ENCODE assay signal across 14 cellular contexts in the genomic region with DNA sequence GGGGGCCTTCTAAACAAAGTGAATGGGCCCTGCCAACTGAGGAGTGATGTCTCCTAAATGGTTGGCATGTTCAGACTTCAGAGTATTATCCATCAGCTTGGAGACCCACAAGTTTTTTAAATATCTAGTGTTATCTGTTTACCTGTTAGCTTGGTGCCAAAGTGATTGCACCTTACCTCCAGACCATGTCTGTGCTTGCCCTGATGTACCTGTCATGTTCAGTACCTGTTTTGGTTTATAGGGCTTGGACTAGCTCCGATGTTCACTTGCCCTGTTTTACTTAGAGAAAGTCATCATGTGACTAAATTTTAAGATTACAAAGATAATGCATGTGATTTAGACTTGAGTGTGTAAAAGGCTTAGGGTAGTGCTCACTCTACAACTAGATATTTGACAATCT.
"Had no signal": no experiment of that assay in that cellular context is flagged by ENCODE, and none has a peak within 500 bp of the region (broad histone marks: within the 10 kb centered on the region; RNA-seq: fewer than 3 reads in every experiment).

No MANE protein-coding gene starts in this region.

- H3K27ac Mint-ChIP-seq: naive thymus-derived CD4-positive, alpha-beta T cell had no signal

- DNase-seq: effector memory CD4-positive, alpha-beta T cell; gastrocnemius medialis; glutamatergic neuron; left colon; naive thymus-derived CD4-positive, alpha-beta T cell; nephron progenitor cell; right cardiac atrium; small intestine; stimulated activated CD4-positive, alpha-beta T cell treated with anti-CD3 and anti-CD28 coated beads, Interleukin-12 subunit alpha, Interleukin-12 subunit beta, amount 100 ng/mL, for 4 hours; stimulated activated naive CD4-positive, alpha-beta T cell; trophoblast cell had no signal

- FAIRE-seq: endometrium, small intestine had no signal

- H3K9me3 Mint-ChIP-seq: naive thymus-derived CD4-positive, alpha-beta T cell; nephron progenitor cell had no signal

- ATAC-seq: gastrocnemius medialis; left colon; naive thymus-derived CD4-positive, alpha-beta T cell; right cardiac atrium had no signal

- H3K9me3 ChIP-seq: esophagus muscularis mucosa, gastrocnemius medialis had no signal

- H3K4me3 Mint-ChIP-seq: naive thymus-derived CD4-positive, alpha-beta T cell; nephron progenitor cell had no signal

- H3K27me3 Mint-ChIP-seq: naive thymus-derived CD4-positive, alpha-beta T cell had no signal

- H3K4me3 ChIP-seq: esophagus muscularis mucosa, gastrocnemius medialis had no signal

- H3K36me3 ChIP-seq: esophagus muscularis mucosa, gastrocnemius medialis had no signal

- H3K27me3 ChIP-seq: esophagus muscularis mucosa, gastrocnemius medialis had no signal

- H3K27ac ChIP-seq: epithelial cell of prostate, esophagus muscularis mucosa, gastrocnemius medialis had no signal
